Comparison of ENCODE assay signal across 1 cellular context in genomic region chr1:198674009-198674408, GRCh38.
TF ChIP-seq lines count a peak whose summit lies in the region.

No MANE protein-coding gene starts in this region.

TF ChIP-seq in SK-N-SH treated with all-trans-retinoic acid at 6 μM for 48 hours, 23 proteins besides CTCF, POLR2A, EP300 and RAD21 (continued from another document):
- TF ChIP-seq CREB5 (CRISPR knock-in tag; IDR thresholded peaks at IDR 0.05; ENCODE audit: low read depth): no peak
- no peak for TF ChIP-seq ARNTL (CRISPR knock-in tag; IDR thresholded peaks at IDR 0.05; ENCODE audit: borderline replicate concordance, low read depth)
- no peak for TF ChIP-seq ZNF565 (CRISPR knock-in tag; conservative IDR thresholded peaks at IDR 0.05; ENCODE audit: low read depth)
- no peak for TF ChIP-seq ISL1 (CRISPR knock-in tag; IDR thresholded peaks at IDR 0.05)
- no peak for TF ChIP-seq ZNF8 (CRISPR knock-in tag; IDR thresholded peaks at IDR 0.05)
- no peak for TF ChIP-seq PPARA (CRISPR knock-in tag; IDR thresholded peaks at IDR 0.05; ENCODE audit: borderline replicate concordance)
- no peak for TF ChIP-seq CSDC2 (CRISPR knock-in tag; IDR thresholded peaks at IDR 0.05)
- no peak for TF ChIP-seq PATZ1 (CRISPR knock-in tag; IDR thresholded peaks at IDR 0.05; ENCODE audit: borderline replicate concordance)
- no peak for TF ChIP-seq SNAI2 (CRISPR knock-in tag; IDR thresholded peaks at IDR 0.05)
- TF ChIP-seq ESRRG (CRISPR knock-in tag; IDR thresholded peaks at IDR 0.05): no peak
- TF ChIP-seq ZFP3 (CRISPR knock-in tag; IDR thresholded peaks at IDR 0.05): no peak
